Comparison of ENCODE assay signal across 8 cellular contexts in the genomic region with DNA sequence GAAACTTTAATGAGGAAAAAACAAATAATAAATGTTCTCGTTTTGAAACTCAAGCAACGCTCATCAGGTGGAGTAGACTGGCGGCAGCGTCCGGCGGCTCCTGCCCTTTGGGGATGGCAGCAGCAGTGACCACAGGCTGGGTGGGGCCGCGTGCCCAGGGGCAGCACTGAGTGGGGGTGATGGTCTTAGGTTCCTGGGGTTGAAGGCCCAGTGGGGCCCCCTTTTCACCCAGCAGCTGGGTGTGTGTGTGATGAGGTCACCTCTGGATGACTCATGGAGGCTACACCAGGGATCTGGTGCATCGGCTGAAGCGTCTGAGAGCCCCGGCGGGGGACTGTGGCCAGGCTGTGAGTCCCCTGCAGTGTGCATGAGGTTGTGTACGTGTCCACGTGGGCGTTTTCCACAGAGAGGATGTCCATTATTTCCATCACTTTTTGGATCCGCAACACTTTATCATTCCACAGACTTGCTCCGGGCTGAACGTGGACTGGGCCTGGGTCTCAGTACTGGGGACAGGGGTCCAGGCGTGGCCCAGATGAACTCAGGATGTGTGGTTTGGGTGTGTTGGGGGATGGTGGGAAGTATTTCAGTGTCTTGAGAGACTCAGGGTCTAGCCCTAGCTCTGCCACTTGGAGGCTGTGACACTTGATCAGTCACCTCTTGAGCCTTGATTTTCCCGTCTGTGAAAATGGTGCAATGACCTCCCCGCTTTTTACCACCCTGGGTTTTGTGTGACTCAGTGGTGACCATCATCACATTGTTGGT. TPM values are rescaled to one million over a fixed set of nuclear protein-coding genes. Genes with fewer than 3 reads are reported as not detected.
DNase-seq lines count a peak whose midpoint lies in the region; ATAC-seq and TF ChIP-seq lines count a peak whose summit lies in the region.

No MANE protein-coding gene starts in this region.

- peak in 3 of 7 experiments; percentile 40 to 54 (median 48) for DNase-seq in CD8-positive, alpha-beta T cell
- peak; percentile 28 for DNase-seq in NCI-H2171 (lab: John Stamatoyannopoulos, UW)
- peak in 4 of 10 donors; percentile 53 to 86 (median 60) for DNase-seq in dorsolateral prefrontal cortex
- DNase-seq in prostate gland (ENCODE audit: low spot score): peak; percentile 52
- no peak for DNase-seq in SK-N-DZ (ENCODE audit: low spot score)
- DNase-seq in effector memory CD8-positive, alpha-beta T cell: no peak
- DNase-seq in NCI-H1048 (lab: John Stamatoyannopoulos, UW): no peak

- H3K27ac Mint-ChIP-seq in CD8-positive, alpha-beta T cell: peak overlapping the region; percentile 96
- peak overlapping the region in 1 of 2 donors; percentile 52 for H3K27ac Mint-ChIP-seq in effector memory CD8-positive, alpha-beta T cell

- no peak overlapping the region for H3K4me3 ChIP-seq in CD8-positive, alpha-beta T cell (ENCODE audit: low read depth, low read length)
- no peak overlapping the region for H3K4me3 ChIP-seq in dorsolateral prefrontal cortex
- no peak overlapping the region for H3K4me3 ChIP-seq in prostate gland

- no peaks in the 10 kb centered on the region for H3K9me3 ChIP-seq in CD8-positive, alpha-beta T cell (ENCODE audit: low read length)
- no peaks in the 10 kb centered on the region for H3K9me3 ChIP-seq in prostate gland

- WGBS in prostate gland: 43% methylated on average over 21 of the region's 21 CpGs

- TF ChIP-seq POLR2A in prostate gland (IDR thresholded peaks at IDR 0.05): no peak

- peaks cover 85% of the 10 kb centered on the region for H3K4me1 Mint-ChIP-seq in CD8-positive, alpha-beta T cell (ENCODE audit: low read depth)
- H3K4me1 Mint-ChIP-seq in effector memory CD8-positive, alpha-beta T cell (ENCODE audit: low read depth in 2 of 2): peaks cover 23 to 34% of the 10 kb centered on the region in 2 donors

- H3K4me3 Mint-ChIP-seq in CD8-positive, alpha-beta T cell: peak overlapping the region; percentile 32
- no peak overlapping the region for H3K4me3 Mint-ChIP-seq in effector memory CD8-positive, alpha-beta T cell

- ATAC-seq in CD8-positive, alpha-beta T cell: peak; percentile 9
- no peak for ATAC-seq in HG02884 (IDR thresholded peaks at IDR 0.05; ENCODE audit: unreplicated experiment)
- ATAC-seq in effector memory CD8-positive, alpha-beta T cell (replicated peaks): no peak

- intact Hi-C loops in CD8-positive, alpha-beta T cell (cut with DNase I, micrococcal nuclease): loop anchor here in 1 of 2 experiments (5.0 kb wide), 1 partner anchor 37 kb away; no protein-coding TSS in a partner anchor
- intact Hi-C loops in dorsolateral prefrontal cortex (cut with DNase I) (loop anchor here in 1 of 2 donors (2.0 to 10.0 kb wide), 3 partner anchors 44 to 426 kb away; a partner anchor contains a TSS), prostate gland (cut with DNase I) (no loop called here)

- no peaks in the 10 kb centered on the region for H3K27me3 Mint-ChIP-seq in CD8-positive, alpha-beta T cell (ENCODE audit: low read depth)
- no peaks in the 10 kb centered on the region for H3K27me3 Mint-ChIP-seq in effector memory CD8-positive, alpha-beta T cell

- peaks cover 30% of the 10 kb centered on the region for H3K36me3 ChIP-seq in CD8-positive, alpha-beta T cell (ENCODE audit: insufficient read depth, low read length)
- H3K36me3 ChIP-seq in prostate gland: no peaks in the 10 kb centered on the region

- no peaks in the 10 kb centered on the region for H3K27me3 ChIP-seq in CD8-positive, alpha-beta T cell (ENCODE audit: insufficient read depth, low read length)
- H3K27me3 ChIP-seq in dorsolateral prefrontal cortex (no peaks in the 10 kb centered on the region), prostate gland (replicated peaks; ENCODE audit: insufficient read depth) (no peaks in the 10 kb centered on the region)

- TF ChIP-seq CTCF in CD8-positive, alpha-beta T cell (IDR thresholded peaks at IDR 0.05): no peak
- no peak for TF ChIP-seq CTCF in dorsolateral prefrontal cortex (IDR thresholded peaks at IDR 0.05 in 54 of 56, conservative IDR thresholded peaks at IDR 0.05 in 2 of 56; ENCODE audit: low read depth in 1 of 56, partially characterized antibody in 56 of 56)
- no peak for TF ChIP-seq CTCF in prostate gland (IDR thresholded peaks at IDR 0.05)

- H3K4me1 ChIP-seq in CD8-positive, alpha-beta T cell (ENCODE audit: insufficient read depth, low read length): peaks cover 86% of the 10 kb centered on the region
- H3K4me1 ChIP-seq in prostate gland (replicated peaks): peaks cover 46% of the 10 kb centered on the region

- POLR2A ChIA-PET in CD8-positive, alpha-beta T cell (lab: Charles Lee): interaction anchor here (0.8 to 4.6 kb wide), 6 partner anchors 10 to 229 kb away, joined by 3 to 26 read pairs (median 5); a partner anchor contains a TSS

- no peak overlapping the region for H3K27ac ChIP-seq in CD8-positive, alpha-beta T cell (ENCODE audit: low read depth, low read length)
- H3K27ac ChIP-seq in dorsolateral prefrontal cortex (peak overlapping the region; percentile 79 to 99 (median 98)), prostate gland (peak overlapping the region; percentile 90 to 91)

- H3K36me3 Mint-ChIP-seq in CD8-positive, alpha-beta T cell: peaks cover 56% of the 10 kb centered on the region
- H3K36me3 Mint-ChIP-seq in effector memory CD8-positive, alpha-beta T cell (ENCODE audit: insufficient read depth): peaks cover 22% of the 10 kb centered on the region

- no peaks in the 10 kb centered on the region for H3K9me3 Mint-ChIP-seq in CD8-positive, alpha-beta T cell
- H3K9me3 Mint-ChIP-seq in effector memory CD8-positive, alpha-beta T cell: no peaks in the 10 kb centered on the region

- CTCF ChIA-PET in CD8-positive, alpha-beta T cell (lab: Charles Lee): interaction anchor here (0.9 to 8.6 kb wide), 3 partner anchors 22 to 56 kb away, joined by 3 to 106 read pairs (median 11); a partner anchor contains a TSS

RNA-seq across cellular contexts. Expression of a gene that starts 25.6 kb away (rescaled TPM):
- 10 to 100 TPM; 46.1 to 49.5 TPM for total RNA-seq in CD8-positive, alpha-beta T cell
- total RNA-seq in dorsolateral prefrontal cortex (10 to 100 TPM in 112 of 120 experiments, 1 to 10 TPM in 8; 6.1 to 62.3 (median 19.3) TPM), prostate gland (10 to 100 TPM; 37.8 to 56.3 TPM)
- 0.20 and 0.23 TPM in 2 replicates for polyA plus RNA-seq in SK-N-DZ (2014; cell fraction: cytosol; rRNA removed)
- polyA plus RNA-seq in SK-N-DZ (2014; cell fraction: nucleus; rRNA removed): 0.06 and 0.21 TPM in 2 replicates

RNA-seq across cellular contexts. Expression of a gene that starts 47.6 kb away (rescaled TPM):
- 10 to 100 TPM; 24.6 to 25.7 TPM for total RNA-seq in CD8-positive, alpha-beta T cell
- total RNA-seq in dorsolateral prefrontal cortex (10 to 100 TPM; 32.3 to 86.5 (median 58.9) TPM), prostate gland (10 to 100 TPM; 22.8 to 34.4 TPM)
- polyA plus RNA-seq in SK-N-DZ (2014; cell fraction: cytosol; rRNA removed): 0.97 and 3.1 TPM in 2 replicates
- 2.0 and 5.1 TPM in 2 replicates for polyA plus RNA-seq in SK-N-DZ (2014; cell fraction: nucleus; rRNA removed)

Comparison
In these comparisons a context has a peak if more than half of its experiments do, and no peak if none do; other contexts are left out.
1. DNase-seq: peak in NCI-H2171 (single experiment) and prostate gland (single experiment); none in SK-N-DZ (single experiment), effector memory CD8-positive, alpha-beta T cell (0 of 3) and NCI-H1048 (single experiment).